In genomic region chr22:36546092-36546804, GRCh38 we compare ENCODE assay signal across 8 cellular contexts. TPM values are rescaled to one million over a fixed set of nuclear protein-coding genes. Genes with fewer than 3 reads are reported as not detected.
DNase-seq lines count a peak whose midpoint lies in the region; ATAC-seq and TF ChIP-seq lines count a peak whose summit lies in the region.

No MANE protein-coding gene starts in this region.

- ATAC-seq in T-cell (replicated peaks in 1 of 4) (peak in 3 of 4 experiments; percentile 36 to 55 (median 54)), HG03135 (IDR thresholded peaks at IDR 0.05; ENCODE audit: unreplicated experiment) (no peak), GM19455 (IDR thresholded peaks at IDR 0.05; ENCODE audit: unreplicated experiment) (no peak)

- H3K27ac Mint-ChIP-seq in T-cell, result no peak overlapping the region
- no peak overlapping the region for H3K27ac Mint-ChIP-seq in endothelial cell (ENCODE audit: unreplicated experiment)

- H3K4me1 Mint-ChIP-seq in T-cell (peaks cover 0 to 10% (median 6%) of the 10 kb centered on the region in 3 donors), endothelial cell (ENCODE audit: unreplicated experiment) (no peaks in the 10 kb centered on the region)

- DNase-seq in NCI-H2196 (lab: John Stamatoyannopoulos, UW; ENCODE audit: unreplicated experiment) (peak; percentile 39), NCI-H2196 treated with DMSO at 0.1 percent for 48 hours (lab: John Stamatoyannopoulos, UW; ENCODE audit: unreplicated experiment) (no peak), MG63 (peak; percentile 41), T-cell (peak in 10 of 34 experiments; percentile 1 to 34 (median 12)), endothelial cell (ENCODE audit: low spot score) (peak; percentile 66), myocyte (ENCODE audit: low read depth) (peak; percentile 50)

- peak; percentile 63 for TF ChIP-seq CTCF in endothelial cell (IDR thresholded peaks at IDR 0.05; ENCODE audit: unreplicated experiment)

- no peaks in the 10 kb centered on the region for H3K9me3 ChIP-seq in MG63

- H3K36me3 ChIP-seq in MG63, result no peaks in the 10 kb centered on the region

- peaks cover 5% of the 10 kb centered on the region for H3K27me3 ChIP-seq in MG63

- H3K36me3 Mint-ChIP-seq in T-cell (no peaks in the 10 kb centered on the region), endothelial cell (ENCODE audit: low read depth, unreplicated experiment) (no peaks in the 10 kb centered on the region)

- H3K4me3 ChIP-seq in MG63, result no peak overlapping the region

- peaks cover 14 to 26% of the 10 kb centered on the region in 2 donors for H3K27me3 Mint-ChIP-seq in T-cell
- peaks cover 6% of the 10 kb centered on the region for H3K27me3 Mint-ChIP-seq in endothelial cell (ENCODE audit: unreplicated experiment)

- H3K4me3 Mint-ChIP-seq in T-cell (no peak overlapping the region), endothelial cell (ENCODE audit: unreplicated experiment) (no peak overlapping the region)

- CTCF ChIA-PET in T-cell (lab: Charles Lee), result interaction anchor here in 1 of 2 donors (0.5 to 0.6 kb wide), 2 partner anchors 338 to 432 kb away, joined by 3 to 4 read pairs; no protein-coding TSS in a partner anchor

- H3K9me3 Mint-ChIP-seq in T-cell (no peaks in the 10 kb centered on the region), endothelial cell (ENCODE audit: unreplicated experiment) (no peaks in the 10 kb centered on the region)

- POLR2A ChIA-PET in T-cell (lab: Charles Lee), result no interaction called here

RNA-seq across cellular contexts. Expression of gene EIF3D, which starts 17.3 kb away (rescaled TPM):
- total RNA-seq in MG63 (2014; rRNA removed; shearing (Covaris generic); ENCODE audit: low replicate concordance), result 575 and 712 TPM in 2 replicates
- total RNA-seq in T-cell, result 100 to 1,000 TPM; 218 to 273 (median 242) TPM
- 189 TPM for total RNA-seq in endothelial cell (ENCODE audit: unreplicated experiment)
- total RNA-seq in myocyte, result 408 and 477 TPM in 2 replicates
- polyA plus RNA-seq in myocyte (2012), result 168 TPM

RNA-seq across cellular contexts. Expression of gene FOXRED2, which starts 39.4 kb away (rescaled TPM):
- total RNA-seq in MG63 (2014; rRNA removed; shearing (Covaris generic); ENCODE audit: low replicate concordance), result 3.5 and 8.5 TPM in 2 replicates
- total RNA-seq in T-cell (1 to 10 TPM; 1.7 to 5.0 (median 3.2) TPM), endothelial cell (ENCODE audit: unreplicated experiment) (17.6 TPM), myocyte (12.2 and 13.8 TPM in 2 replicates)
- polyA plus RNA-seq in myocyte (2012), result 7.0 TPM

Comparison
In these comparisons a context has a peak if more than half of its experiments do, and no peak if none do; other contexts are left out.
1. ATAC-seq: peak in T-cell (3 of 4); none in HG03135 (single experiment) and GM19455 (single experiment).